Comparison of ENCODE assay signal across 1 cellular context in genomic region chr22:21092797-21093554, GRCh38.
TF ChIP-seq lines count a peak whose summit lies in the region.

No MANE protein-coding gene starts in this region.

TF ChIP-seq in K562, 482 proteins besides CTCF, POLR2A, EP300 and RAD21 (continued from another document and continues in another):
- TF ChIP-seq, protein P1, sequence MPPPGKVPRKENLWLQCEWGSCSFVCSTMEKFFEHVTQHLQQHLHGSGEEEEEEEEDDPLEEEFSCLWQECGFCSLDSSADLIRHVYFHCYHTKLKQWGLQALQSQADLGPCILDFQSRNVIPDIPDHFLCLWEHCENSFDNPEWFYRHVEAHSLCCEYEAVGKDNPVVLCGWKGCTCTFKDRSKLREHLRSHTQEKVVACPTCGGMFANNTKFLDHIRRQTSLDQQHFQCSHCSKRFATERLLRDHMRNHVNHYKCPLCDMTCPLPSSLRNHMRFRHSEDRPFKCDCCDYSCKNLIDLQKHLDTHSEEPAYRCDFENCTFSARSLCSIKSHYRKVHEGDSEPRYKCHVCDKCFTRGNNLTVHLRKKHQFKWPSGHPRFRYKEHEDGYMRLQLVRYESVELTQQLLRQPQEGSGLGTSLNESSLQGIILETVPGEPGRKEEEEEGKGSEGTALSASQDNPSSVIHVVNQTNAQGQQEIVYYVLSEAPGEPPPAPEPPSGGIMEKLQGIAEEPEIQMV (tag; conservative IDR thresholded peaks at IDR 0.05; ENCODE audit: low read depth): 0 out of 2 replicates have a peak, but pooled peaks have one; percentile 6
- TF ChIP-seq ZNF133 (CRISPR knock-in tag; IDR thresholded peaks at IDR 0.05): 0 out of 2 replicates have a peak, but pooled peaks have one; percentile 51
- peak; percentile 41; the same call in 1 of the 2 replicates for TF ChIP-seq PYGO2 (tag; IDR thresholded peaks at IDR 0.05)
- peak; percentile 57; the same call in 1 of the 2 replicates for TF ChIP-seq DDX20 (tag; IDR thresholded peaks at IDR 0.05; ENCODE audit: low read depth)
- peak in 1 of 2 experiments; percentile 18; a peak in 1 of 4 replicates for TF ChIP-seq TEAD1 (CRISPR knock-in tag; IDR thresholded peaks at IDR 0.05)
- TF ChIP-seq ZZZ3 (IDR thresholded peaks at IDR 0.05): no peak
- peak; percentile 83 for TF ChIP-seq GTF2A2 (tag; IDR thresholded peaks at IDR 0.05)
- TF ChIP-seq ZNF780A (CRISPR knock-in tag; IDR thresholded peaks at IDR 0.05): no peak
- no peak for TF ChIP-seq NR2C1 (IDR thresholded peaks at IDR 0.05)
- TF ChIP-seq NR2C1 (tag; IDR thresholded peaks at IDR 0.05): 0 out of 2 replicates have a peak, but pooled peaks have one; percentile 24
- TF ChIP-seq NFYB (IDR thresholded peaks at IDR 0.05; ENCODE audit: extremely low read depth, insufficient read length): no peak
- TF ChIP-seq ZC3H8 (IDR thresholded peaks at IDR 0.05): no peak
- 0 out of 2 replicates have a peak, but pooled peaks have one; percentile 58 for TF ChIP-seq ZC3H4 (CRISPR knock-in tag; IDR thresholded peaks at IDR 0.05; ENCODE audit: borderline replicate concordance)
- TF ChIP-seq MED1 (CRISPR knock-in tag; IDR thresholded peaks at IDR 0.05; ENCODE audit: borderline replicate concordance): 0 out of 2 replicates have a peak, but pooled peaks have one; percentile 19
- TF ChIP-seq TSHZ1 (CRISPR knock-in tag; IDR thresholded peaks at IDR 0.05): peak; percentile 61; the same call in 1 of the 2 replicates
- peak; percentile 89 for TF ChIP-seq EHMT2 (IDR thresholded peaks at IDR 0.05)
- TF ChIP-seq, protein P2, sequence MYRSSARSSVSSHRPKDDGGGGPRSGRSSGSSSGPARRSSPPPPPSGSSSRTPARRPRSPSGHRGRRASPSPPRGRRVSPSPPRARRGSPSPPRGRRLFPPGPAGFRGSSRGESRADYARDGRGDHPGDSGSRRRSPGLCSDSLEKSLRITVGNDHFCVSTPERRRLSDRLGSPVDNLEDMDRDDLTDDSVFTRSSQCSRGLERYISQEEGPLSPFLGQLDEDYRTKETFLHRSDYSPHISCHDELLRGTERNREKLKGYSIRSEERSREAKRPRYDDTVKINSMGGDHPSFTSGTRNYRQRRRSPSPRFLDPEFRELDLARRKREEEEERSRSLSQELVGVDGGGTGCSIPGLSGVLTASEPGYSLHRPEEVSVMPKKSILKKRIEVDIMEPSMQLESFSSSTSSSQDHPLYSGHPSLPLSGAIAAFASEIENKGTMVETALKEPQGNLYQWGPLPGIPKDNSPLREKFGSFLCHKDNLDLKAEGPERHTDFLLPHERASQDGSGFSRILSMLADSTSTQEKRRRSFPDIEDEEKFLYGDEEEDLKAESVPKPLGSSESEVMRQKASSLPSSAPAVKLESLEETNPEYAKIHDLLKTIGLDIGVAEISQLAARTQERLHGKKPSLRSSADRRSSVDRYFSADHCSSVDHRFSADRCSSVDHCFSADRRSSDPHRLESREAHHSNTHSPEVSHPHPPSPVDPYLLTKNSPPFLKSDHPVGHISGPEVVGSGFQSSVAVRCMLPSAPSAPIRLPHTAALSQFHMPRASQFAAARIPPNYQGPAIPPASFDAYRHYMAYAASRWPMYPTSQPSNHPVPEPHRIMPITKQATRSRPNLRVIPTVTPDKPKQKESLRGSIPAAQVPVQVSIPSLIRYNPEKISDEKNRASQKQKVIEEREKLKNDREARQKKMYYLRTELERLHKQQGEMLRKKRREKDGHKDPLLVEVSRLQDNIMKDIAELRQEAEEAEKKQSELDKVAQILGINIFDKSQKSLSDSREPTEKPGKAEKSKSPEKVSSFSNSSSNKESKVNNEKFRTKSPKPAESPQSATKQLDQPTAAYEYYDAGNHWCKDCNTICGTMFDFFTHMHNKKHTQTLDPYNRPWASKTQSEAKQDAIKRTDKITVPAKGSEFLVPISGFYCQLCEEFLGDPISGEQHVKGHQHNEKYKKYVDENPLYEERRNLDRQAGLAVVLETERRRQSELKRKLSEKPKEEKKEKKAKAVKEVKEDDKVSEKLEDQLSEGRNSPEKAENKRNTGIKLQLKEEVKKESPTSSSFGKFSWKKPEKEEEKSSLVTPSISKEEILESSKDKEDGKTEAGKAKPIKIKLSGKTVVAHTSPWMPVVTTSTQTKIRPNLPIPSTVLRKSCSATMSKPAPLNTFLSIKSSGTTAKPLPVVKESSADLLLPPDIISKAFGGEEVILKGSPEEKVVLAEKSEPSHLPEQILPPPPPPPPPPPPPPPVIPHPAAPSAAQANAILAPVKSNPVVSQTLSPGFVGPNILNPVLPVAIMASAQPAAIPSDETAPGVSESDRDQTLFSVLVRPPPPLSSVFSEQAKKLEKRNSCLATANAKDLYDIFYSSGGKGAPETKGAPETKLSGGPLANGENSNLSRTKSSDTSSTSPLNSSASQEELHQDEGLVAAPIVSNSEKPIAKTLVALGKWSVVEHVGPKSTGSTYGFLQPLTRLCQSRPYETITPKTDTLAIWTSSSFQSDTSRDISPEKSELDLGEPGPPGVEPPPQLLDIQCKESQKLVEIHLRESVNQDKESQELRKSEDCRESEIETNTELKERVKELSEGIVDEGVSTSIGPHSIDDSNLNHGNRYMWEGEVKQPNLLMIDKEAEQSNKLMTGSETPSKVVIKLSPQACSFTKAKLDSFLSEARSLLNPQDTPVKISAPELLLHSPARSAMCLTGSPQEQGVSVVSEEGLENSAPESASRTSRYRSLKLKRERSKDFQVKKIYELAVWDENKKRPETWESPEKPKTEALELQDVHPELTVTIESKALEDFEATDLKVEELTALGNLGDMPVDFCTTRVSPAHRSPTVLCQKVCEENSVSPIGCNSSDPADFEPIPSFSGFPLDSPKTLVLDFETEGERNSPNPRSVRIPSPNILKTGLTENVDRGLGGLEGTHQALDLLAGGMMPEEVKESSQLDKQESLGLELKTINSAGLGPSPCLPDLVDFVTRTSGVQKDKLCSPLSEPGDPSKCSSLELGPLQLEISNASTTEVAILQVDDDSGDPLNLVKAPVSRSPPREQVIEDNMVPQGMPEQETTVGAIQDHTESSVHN (IDR thresholded peaks at IDR 0.05; ENCODE audit: borderline replicate concordance in 1 of 2, low read depth in 1 of 2): no peak
- TF ChIP-seq ZNF324 (CRISPR knock-in tag; IDR thresholded peaks at IDR 0.05): no peak; the same call in 1 of the 2 replicates
- peak; percentile 86 for TF ChIP-seq CEBPB (tag; IDR thresholded peaks at IDR 0.05)
- TF ChIP-seq TRIM24 (IDR thresholded peaks at IDR 0.05): peak; percentile 57 to 75; a peak in 2 of 4 replicates
- TF ChIP-seq PTTG1 (tag; IDR thresholded peaks at IDR 0.05; ENCODE audit: low read depth): peak; percentile 89; the same call in 1 of the 2 replicates
- TF ChIP-seq NR4A1 (CRISPR knock-in tag; IDR thresholded peaks at IDR 0.05): no peak
- peak; percentile 94 for TF ChIP-seq NR4A1 (tag; IDR thresholded peaks at IDR 0.05)
- 0 out of 2 replicates have a peak, but pooled peaks have one; percentile 63 for TF ChIP-seq ARID4B (CRISPR knock-in tag; IDR thresholded peaks at IDR 0.05)
- TF ChIP-seq, protein P3, sequence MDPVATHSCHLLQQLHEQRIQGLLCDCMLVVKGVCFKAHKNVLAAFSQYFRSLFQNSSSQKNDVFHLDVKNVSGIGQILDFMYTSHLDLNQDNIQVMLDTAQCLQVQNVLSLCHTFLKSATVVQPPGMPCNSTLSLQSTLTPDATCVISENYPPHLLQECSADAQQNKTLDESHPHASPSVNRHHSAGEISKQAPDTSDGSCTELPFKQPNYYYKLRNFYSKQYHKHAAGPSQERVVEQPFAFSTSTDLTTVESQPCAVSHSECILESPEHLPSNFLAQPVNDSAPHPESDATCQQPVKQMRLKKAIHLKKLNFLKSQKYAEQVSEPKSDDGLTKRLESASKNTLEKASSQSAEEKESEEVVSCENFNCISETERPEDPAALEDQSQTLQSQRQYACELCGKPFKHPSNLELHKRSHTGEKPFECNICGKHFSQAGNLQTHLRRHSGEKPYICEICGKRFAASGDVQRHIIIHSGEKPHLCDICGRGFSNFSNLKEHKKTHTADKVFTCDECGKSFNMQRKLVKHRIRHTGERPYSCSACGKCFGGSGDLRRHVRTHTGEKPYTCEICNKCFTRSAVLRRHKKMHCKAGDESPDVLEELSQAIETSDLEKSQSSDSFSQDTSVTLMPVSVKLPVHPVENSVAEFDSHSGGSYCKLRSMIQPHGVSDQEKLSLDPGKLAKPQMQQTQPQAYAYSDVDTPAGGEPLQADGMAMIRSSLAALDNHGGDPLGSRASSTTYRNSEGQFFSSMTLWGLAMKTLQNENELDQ (CRISPR knock-in tag; IDR thresholded peaks at IDR 0.05; ENCODE audit: borderline replicate concordance): 0 out of 2 replicates have a peak, but pooled peaks have one; percentile 64
- TF ChIP-seq ZNF316 (IDR thresholded peaks at IDR 0.05): peak; percentile 91
- TF ChIP-seq, protein P4, sequence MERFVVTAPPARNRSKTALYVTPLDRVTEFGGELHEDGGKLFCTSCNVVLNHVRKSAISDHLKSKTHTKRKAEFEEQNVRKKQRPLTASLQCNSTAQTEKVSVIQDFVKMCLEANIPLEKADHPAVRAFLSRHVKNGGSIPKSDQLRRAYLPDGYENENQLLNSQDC (CRISPR knock-in tag; IDR thresholded peaks at IDR 0.05): peak; percentile 34; the same call in 1 of the 2 replicates
- peak; percentile 67; the same call in 1 of the 2 replicates for TF ChIP-seq RNF219 (CRISPR knock-in tag; IDR thresholded peaks at IDR 0.05)
- TF ChIP-seq ETS2 (tag; IDR thresholded peaks at IDR 0.05; ENCODE audit: borderline replicate concordance, poor library complexity, severe bottlenecking): peak; percentile 79
- TF ChIP-seq, protein P5, sequence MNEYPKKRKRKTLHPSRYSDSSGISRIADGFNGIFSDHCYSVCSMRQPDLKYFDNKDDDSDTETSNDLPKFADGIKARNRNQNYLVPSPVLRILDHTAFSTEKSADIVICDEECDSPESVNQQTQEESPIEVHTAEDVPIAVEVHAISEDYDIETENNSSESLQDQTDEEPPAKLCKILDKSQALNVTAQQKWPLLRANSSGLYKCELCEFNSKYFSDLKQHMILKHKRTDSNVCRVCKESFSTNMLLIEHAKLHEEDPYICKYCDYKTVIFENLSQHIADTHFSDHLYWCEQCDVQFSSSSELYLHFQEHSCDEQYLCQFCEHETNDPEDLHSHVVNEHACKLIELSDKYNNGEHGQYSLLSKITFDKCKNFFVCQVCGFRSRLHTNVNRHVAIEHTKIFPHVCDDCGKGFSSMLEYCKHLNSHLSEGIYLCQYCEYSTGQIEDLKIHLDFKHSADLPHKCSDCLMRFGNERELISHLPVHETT (CRISPR knock-in tag; conservative IDR thresholded peaks at IDR 0.05 in 1 of 2, IDR thresholded peaks at IDR 0.05 in 1 of 2): peak in 1 of 2 experiments; percentile 62; a peak in 2 of 4 replicates
